Comparison of ENCODE assay signal across 8 cellular contexts in genomic region chr11:67508486-67509121, GRCh38. TPM values are rescaled to one million over a fixed set of nuclear protein-coding genes. Genes with fewer than 3 reads are reported as not detected.
DNase-seq lines count a peak whose midpoint lies in the region; ATAC-seq lines count a peak whose summit lies in the region.

No MANE protein-coding gene starts in this region.

- H3K4me3 Mint-ChIP-seq in activated CD8-positive, alpha-beta memory T cell treated with anti-CD3 and anti-CD28 coated beads, Interleukin-2, amount 10 ng/mL, durations not matched to agents 7 days and 5 days = peak overlapping the region; percentile 92

- CTCF ChIA-PET in activated CD8-positive, alpha-beta memory T cell treated with anti-CD3 and anti-CD28 coated beads, Interleukin-2, amount 10 ng/mL, durations not matched to agents 7 days and 5 days (lab: Charles Lee) = interaction anchor here (0.7 to 1.5 kb wide), 7 partner anchors 21 to 163 kb away, joined by 3 to 5 read pairs (median 3); partner anchors contain the start of gene TMEM134

- peak overlapping the region; percentile 94 for H3K27ac Mint-ChIP-seq in activated CD8-positive, alpha-beta memory T cell treated with anti-CD3 and anti-CD28 coated beads, Interleukin-2, amount 10 ng/mL, durations not matched to agents 7 days and 5 days

- no peaks in the 10 kb centered on the region for H3K4me1 ChIP-seq in endocrine pancreas (ENCODE audit: control insufficient read depth, insufficient read depth, low read length)

- H3K9ac ChIP-seq in endocrine pancreas (ENCODE audit: control insufficient read depth, insufficient read depth, low read length) = peak overlapping the region; percentile 82

- no peaks in the 10 kb centered on the region for H3K9me3 Mint-ChIP-seq in activated CD8-positive, alpha-beta memory T cell treated with anti-CD3 and anti-CD28 coated beads, Interleukin-2, amount 10 ng/mL, durations not matched to agents 7 days and 5 days (ENCODE audit: low read depth)

- peak; percentile 99 for DNase-seq in COLO829 (ENCODE audit: low spot score)
- peak; percentile 91 for DNase-seq in HT1080 (ENCODE audit: low read depth)
- peak; percentile 89 to 98 for DNase-seq in NOMO-1 (lab: John Stamatoyannopoulos, UW; ENCODE audit: unreplicated experiment in 2 of 2)
- peak; percentile 99 for DNase-seq in activated CD8-positive, alpha-beta memory T cell treated with anti-CD3 and anti-CD28 coated beads, Interleukin-2, amount 10 ng/mL, durations not matched to agents 7 days and 5 days
- DNase-seq in mesenteric fat pad (ENCODE audit: low spot score) = peak; percentile 99
- DNase-seq in stimulated activated CD8-positive, alpha-beta memory T cell treated with anti-CD3 and anti-CD28 coated beads, Interleukin-15, amount 100 ng/mL, for 1 hour (ENCODE audit: low read depth) = peak; percentile 97

- H3K27me3 Mint-ChIP-seq in activated CD8-positive, alpha-beta memory T cell treated with anti-CD3 and anti-CD28 coated beads, Interleukin-2, amount 10 ng/mL, durations not matched to agents 7 days and 5 days = peaks cover 15% of the 10 kb centered on the region

- peak; percentile 24 for ATAC-seq in GM21367 (IDR thresholded peaks at IDR 0.05; ENCODE audit: unreplicated experiment)
- ATAC-seq in activated CD8-positive, alpha-beta memory T cell treated with anti-CD3 and anti-CD28 coated beads, Interleukin-2, amount 10 ng/mL, durations not matched to agents 7 days and 5 days = peak; percentile 34

- no peaks in the 10 kb centered on the region for H3K27me3 ChIP-seq in endocrine pancreas (ENCODE audit: control insufficient read depth, insufficient read depth, low read length)

- H3K4me3 ChIP-seq in endocrine pancreas (ENCODE audit: control insufficient read depth, insufficient read depth, low read length) = no peak overlapping the region

- no peaks in the 10 kb centered on the region for H3K36me3 ChIP-seq in endocrine pancreas (ENCODE audit: control insufficient read depth, insufficient read depth, low read length)

- H3K36me3 Mint-ChIP-seq in activated CD8-positive, alpha-beta memory T cell treated with anti-CD3 and anti-CD28 coated beads, Interleukin-2, amount 10 ng/mL, durations not matched to agents 7 days and 5 days = peaks cover 9% of the 10 kb centered on the region

- H3K4me1 Mint-ChIP-seq in activated CD8-positive, alpha-beta memory T cell treated with anti-CD3 and anti-CD28 coated beads, Interleukin-2, amount 10 ng/mL, durations not matched to agents 7 days and 5 days = peaks cover 39% of the 10 kb centered on the region

- H3K9me3 ChIP-seq in endocrine pancreas (ENCODE audit: control insufficient read depth, low read length) = no peaks in the 10 kb centered on the region

RNA-seq across cellular contexts. Expression of gene CDK2AP2, which starts 0.6 kb away (rescaled TPM):
- 20.0 and 24.7 TPM in 2 replicates for total RNA-seq in HT1080 (2014; rRNA removed; shearing (Covaris generic))
- polyA plus RNA-seq in HT1080 (2015; cell fraction: cytosol; rRNA removed) = 32.1 and 44.6 TPM in 2 replicates
- 9.5 and 15.3 TPM in 2 replicates for polyA plus RNA-seq in HT1080 (2015; cell fraction: nucleus; rRNA removed)
- total RNA-seq in activated CD8-positive, alpha-beta memory T cell treated with anti-CD3 and anti-CD28 coated beads, Interleukin-2, amount 10 ng/mL, durations not matched to agents 7 days and 5 days = 100 to 1,000 TPM in 1 of 2 experiments, 10 to 100 TPM in 1; 95.2 to 104 TPM
- total RNA-seq in mesenteric fat pad = 59.6 TPM

RNA-seq across cellular contexts. Expression of gene PITPNM1, which starts 3.4 kb away (rescaled TPM):
- total RNA-seq in HT1080 (2014; rRNA removed; shearing (Covaris generic)) = 0.13 and 0.90 TPM in 2 replicates
- 0.21 and 1.3 TPM in 2 replicates for polyA plus RNA-seq in HT1080 (2015; cell fraction: cytosol; rRNA removed)
- 0.33 and 0.41 TPM in 2 replicates for polyA plus RNA-seq in HT1080 (2015; cell fraction: nucleus; rRNA removed)
- total RNA-seq in activated CD8-positive, alpha-beta memory T cell treated with anti-CD3 and anti-CD28 coated beads, Interleukin-2, amount 10 ng/mL, durations not matched to agents 7 days and 5 days = 100 to 1,000 TPM; 124 to 133 TPM
- 29.5 TPM for total RNA-seq in mesenteric fat pad

RNA-seq across cellular contexts. Expression of gene CABP2, which starts 14.6 kb away (rescaled TPM):
- total RNA-seq in HT1080 (2014; rRNA removed; shearing (Covaris generic)) = not detected in 2 replicates
- polyA plus RNA-seq in HT1080 (2015; cell fraction: cytosol; rRNA removed) = not detected in 2 replicates
- polyA plus RNA-seq in HT1080 (2015; cell fraction: nucleus; rRNA removed) = not detected in 2 replicates
- total RNA-seq in activated CD8-positive, alpha-beta memory T cell treated with anti-CD3 and anti-CD28 coated beads, Interleukin-2, amount 10 ng/mL, durations not matched to agents 7 days and 5 days = not detected
- total RNA-seq in mesenteric fat pad = not detected

RNA-seq across cellular contexts. Expression of gene AIP, which starts 25.8 kb away (rescaled TPM):
- 81.5 and 91.2 TPM in 2 replicates for total RNA-seq in HT1080 (2014; rRNA removed; shearing (Covaris generic))
- polyA plus RNA-seq in HT1080 (2015; cell fraction: cytosol; rRNA removed) = 65.3 and 67.3 TPM in 2 replicates
- polyA plus RNA-seq in HT1080 (2015; cell fraction: nucleus; rRNA removed) = 43.6 and 54.0 TPM in 2 replicates
- total RNA-seq in activated CD8-positive, alpha-beta memory T cell treated with anti-CD3 and anti-CD28 coated beads, Interleukin-2, amount 10 ng/mL, durations not matched to agents 7 days and 5 days = 100 to 1,000 TPM; 168 to 178 TPM
- 39.5 TPM for total RNA-seq in mesenteric fat pad

RNA-seq across cellular contexts. Expression of gene TMEM134, which starts 39.6 kb away (rescaled TPM):
- 3.3 and 6.9 TPM in 2 replicates for total RNA-seq in HT1080 (2014; rRNA removed; shearing (Covaris generic))
- 67.9 and 86.0 TPM in 2 replicates for polyA plus RNA-seq in HT1080 (2015; cell fraction: cytosol; rRNA removed)
- 50.6 and 55.5 TPM in 2 replicates for polyA plus RNA-seq in HT1080 (2015; cell fraction: nucleus; rRNA removed)
- 10 to 100 TPM; 32.8 to 41.9 TPM for total RNA-seq in activated CD8-positive, alpha-beta memory T cell treated with anti-CD3 and anti-CD28 coated beads, Interleukin-2, amount 10 ng/mL, durations not matched to agents 7 days and 5 days
- 43.2 TPM for total RNA-seq in mesenteric fat pad

Comparison
In these comparisons a context has a peak if more than half of its experiments do, and no peak if none do; other contexts are left out.
1. RNA of gene PITPNM1, which starts 3.4 kb away (total RNA-seq): 124 to 133 TPM in activated CD8-positive, alpha-beta memory T cell treated with anti-CD3 and anti-CD28 coated beads, Interleukin-2, amount 10 ng/mL, durations not matched to agents 7 days and 5 days and 29.5 TPM in mesenteric fat pad (single experiment); 0.13 to 0.90 TPM in HT1080; every median in the first group is over 10 times any median in the second.
2. Peak in every context shown above with its lines, with median percentiles within 50 percentile points of each other: DNase-seq.